Comparison of ENCODE assay signal across 19 cellular contexts in genomic region chr4:109408711-109409110, GRCh38. TPM values are rescaled to one million over a fixed set of nuclear protein-coding genes. Genes with fewer than 3 reads are reported as not detected.
DNase-seq lines count a peak whose midpoint lies in the region; ATAC-seq and TF ChIP-seq lines count a peak whose summit lies in the region.
"Had no signal": no experiment of that assay in that cellular context is flagged by ENCODE, and none has a peak within 500 bp of the region (broad histone marks: within the 10 kb centered on the region; RNA-seq: fewer than 3 reads in every experiment).

No MANE protein-coding gene starts in this region.

- no CpG with 5 or more reads among the region's 3 CpGs for WGBS in H9 (ENCODE audit: extremely low coverage, insufficient read length, low lambda C conversion rate)

- H3K14ac ChIP-seq in H9 (ENCODE audit: insufficient read depth, low read length) = no peak overlapping the region

- no peak overlapping the region for H4K8ac ChIP-seq in H9 (replicated peaks; ENCODE audit: insufficient read length, low read depth, low read length)

- no peak overlapping the region for H3K56ac ChIP-seq in H9 (ENCODE audit: insufficient read length, low read depth, low read length)

- TF ChIP-seq CTCF in A673 (conservative IDR thresholded peaks at IDR 0.05; ENCODE audit: low read depth, low read length) (no peak), H9 (conservative IDR thresholded peaks at IDR 0.05) (no peak), RWPE2 (IDR thresholded peaks at IDR 0.05; ENCODE audit: poor library complexity, severe bottlenecking) (no peak), lower lobe of right lung (IDR thresholded peaks at IDR 0.05) (no peak)

- H2BK15ac ChIP-seq in H9 (ENCODE audit: low read depth, low read length) = no peak overlapping the region

- intact Hi-C loops in A673 (cut with micrococcal nuclease; ENCODE audit: unreplicated experiment) (loop anchor here (5.0 kb wide), 1 partner anchor 576 kb away; no protein-coding TSS in a partner anchor), lower lobe of right lung (cut with DNase I) (no loop called here)

- no peak overlapping the region for H4K5ac ChIP-seq in H9 (ENCODE audit: insufficient read length, low read depth, low read length)

- H3K79me1 ChIP-seq in H9 (ENCODE audit: insufficient read depth, low read depth, low read length, poor library complexity, severe bottlenecking) = no peaks in the 10 kb centered on the region

- CTCF ChIA-PET in A673 (lab: Charles Lee) = interaction anchor here (1.1 kb wide), 1 partner anchor 396 kb away, joined by 3 read pairs; no protein-coding TSS in a partner anchor

- H3K4me2 ChIP-seq in H9 (ENCODE audit: insufficient read depth, insufficient read length, low read length) = no peak overlapping the region
- H3K4me2 ChIP-seq: BLaER1 treated with 17β-estradiol and CSF1 and Interleukin-3, amounts not matched to agents 10 nM and 100 nM had no signal

- H3K4me1 Mint-ChIP-seq in H9 = peaks cover 24 to 55% of the 10 kb centered on the region in 2 experiments

- H3K23me2 ChIP-seq in H9 (ENCODE audit: insufficient read length, low read depth, low read length, poor library complexity, severe bottlenecking) = no peaks in the 10 kb centered on the region

- H2BK5ac ChIP-seq in H9 (ENCODE audit: insufficient read length, low read length) = no peak overlapping the region

- H3T11ph ChIP-seq in H9 (ENCODE audit: low read length) = no peak overlapping the region

- no peaks in the 10 kb centered on the region for H3K9me3 ChIP-seq in A673 (ENCODE audit: low read depth, low read length, poor library complexity, severe bottlenecking)
- H3K9me3 ChIP-seq in H9 (ENCODE audit: control insufficient read depth, low read depth, low read length) = no peaks in the 10 kb centered on the region
- H3K9me3 ChIP-seq in RWPE2 (ENCODE audit: severe bottlenecking) = no peaks in the 10 kb centered on the region
- H3K9me3 ChIP-seq in lower lobe of right lung = no peaks in the 10 kb centered on the region
- H3K9me3 ChIP-seq: BLaER1 treated with 17β-estradiol and CSF1 and Interleukin-3, amounts not matched to agents 10 nM and 100 nM; SJCRH30 had no signal

- POLR2A ChIA-PET in A673 (lab: Charles Lee; ENCODE audit: low non-redundant PET) = no interaction called here

- peak overlapping the region; percentile 2 to 52 (median 41); a peak in 4 of 7 replicates for H3K27ac Mint-ChIP-seq in H9

- no peaks in the 10 kb centered on the region for H3K27me3 ChIP-seq in A673 (replicated peaks; ENCODE audit: insufficient read depth, low read depth, low read length, poor library complexity)
- H3K27me3 ChIP-seq in H9 (ENCODE audit: insufficient read depth, low read length) = no peaks in the 10 kb centered on the region
- no peaks in the 10 kb centered on the region for H3K27me3 ChIP-seq in RWPE2 (ENCODE audit: insufficient read depth, poor library complexity, severe bottlenecking)
- no peaks in the 10 kb centered on the region for H3K27me3 ChIP-seq in lower lobe of right lung (ENCODE audit: low read depth)
- H3K27me3 ChIP-seq: BLaER1 treated with 17β-estradiol and CSF1 and Interleukin-3, amounts not matched to agents 10 nM and 100 nM; SJCRH30 had no signal

- H3K27ac ChIP-seq in A673 (ENCODE audit: low read depth, low read length, poor library complexity, severe bottlenecking) (no peak overlapping the region), H9 (ENCODE audit: insufficient read length, low read depth, low read length) (no peak overlapping the region), RWPE2 (ENCODE audit: poor library complexity, severe bottlenecking) (no peak overlapping the region), lower lobe of right lung (no peak overlapping the region)
- H3K27ac ChIP-seq: BLaER1 treated with 17β-estradiol and CSF1 and Interleukin-3, amounts not matched to agents 10 nM and 100 nM; RWPE1; SJCRH30 had no signal

- H2BK12ac ChIP-seq in H9 (ENCODE audit: insufficient read length, low read depth, low read length) = no peak overlapping the region

- H2BK20ac ChIP-seq in H9 (ENCODE audit: low read depth, low read length, poor library complexity, severe bottlenecking) = no peak overlapping the region

- H3K36me3 Mint-ChIP-seq in H9 (ENCODE audit: insufficient read depth in 1 of 3, low read depth in 3 of 3) = no peaks in the 10 kb centered on the region

- H3K4me3 ChIP-seq in A673 (ENCODE audit: low read depth, low read length, poor library complexity, severe bottlenecking) = no peak overlapping the region
- H3K4me3 ChIP-seq in RWPE2 (ENCODE audit: severe bottlenecking) = no peak overlapping the region
- H3K4me3 ChIP-seq in lower lobe of right lung = no peak overlapping the region
- H3K4me3 ChIP-seq: BLaER1 treated with 17β-estradiol and CSF1 and Interleukin-3, amounts not matched to agents 10 nM and 100 nM; SJCRH30 had no signal

- H3K79me2 ChIP-seq in H9 (ENCODE audit: insufficient read depth, low read length) = no peaks in the 10 kb centered on the region

- H3K9me3 Mint-ChIP-seq in H9 = no peaks in the 10 kb centered on the region

- no peaks in the 10 kb centered on the region for H3K27me3 Mint-ChIP-seq in H9 (ENCODE audit: low read depth)

- no TSS peak for BruUV-seq in A673 (replicated peaks; lab: Mats Ljungman, UMichigan)

- no peak overlapping the region for H2BK120ac ChIP-seq in H9 (ENCODE audit: low read depth, low read length, poor library complexity, severe bottlenecking)

- no peak overlapping the region for H3K4ac ChIP-seq in H9 (ENCODE audit: low read depth, low read length)

- H3K18ac ChIP-seq in H9 (ENCODE audit: insufficient read length, low read depth, low read length) = no peak overlapping the region

- H4K91ac ChIP-seq in H9 (ENCODE audit: insufficient read length, low read depth, low read length) = no peak overlapping the region

- H3K4me3 Mint-ChIP-seq in H9 = no peak overlapping the region

- no peaks in the 10 kb centered on the region for H3K36me3 ChIP-seq in A673 (ENCODE audit: insufficient read depth, low read length, poor library complexity, severe bottlenecking)
- H3K36me3 ChIP-seq in RWPE2 (ENCODE audit: low read depth) = no peaks in the 10 kb centered on the region
- no peaks in the 10 kb centered on the region for H3K36me3 ChIP-seq in lower lobe of right lung
- H3K36me3 ChIP-seq: BLaER1 treated with 17β-estradiol and CSF1 and Interleukin-3, amounts not matched to agents 10 nM and 100 nM; SJCRH30 had no signal

- no peaks in the 10 kb centered on the region for H4K20me1 ChIP-seq in H9 (ENCODE audit: control insufficient read depth, insufficient read depth, insufficient read length)
- H4K20me1 ChIP-seq: BLaER1 treated with 17β-estradiol and CSF1 and Interleukin-3, amounts not matched to agents 10 nM and 100 nM had no signal

- H3K4me1 ChIP-seq in A673 (ENCODE audit: insufficient read depth, low read length, poor library complexity, severe bottlenecking) (peaks cover 21% of the 10 kb centered on the region), H9 (ENCODE audit: insufficient read depth, low read length) (peaks cover 9% of the 10 kb centered on the region), RWPE2 (ENCODE audit: insufficient read depth, poor library complexity, severe bottlenecking) (no peaks in the 10 kb centered on the region), lower lobe of right lung (no peaks in the 10 kb centered on the region)
- H3K4me1 ChIP-seq: SJCRH30 had no signal

- H3K23ac ChIP-seq in H9 (ENCODE audit: insufficient read length, low read depth, low read length) = no peak overlapping the region

- no peak overlapping the region for H3K9ac ChIP-seq in H9 (ENCODE audit: extremely low read depth, insufficient read length, low read length)
- H3K9ac ChIP-seq: BLaER1 treated with 17β-estradiol and CSF1 and Interleukin-3, amounts not matched to agents 10 nM and 100 nM had no signal

- H2AK5ac ChIP-seq in H9 (ENCODE audit: insufficient read length, low read length) = no peak overlapping the region

- H2AFZ ChIP-seq in H9 (ENCODE audit: low read length) = no peak overlapping the region

- ATAC-seq in RWPE2 (ENCODE audit: low read depth) (peak; percentile 43; the same call in 1 of the 3 replicates), HG03039 (IDR thresholded peaks at IDR 0.05; ENCODE audit: unreplicated experiment) (no peak), lower lobe of right lung (no peak), GM18858 (IDR thresholded peaks at IDR 0.05; ENCODE audit: unreplicated experiment) (no peak)
- ATAC-seq: HepG2 had no signal

- DNase-seq in A673 (ENCODE audit: low spot score) (peak; percentile 53), H9 (no peak), RWPE2 (ENCODE audit: low spot score) (no peak), islet precursor cell (peak; percentile 80), NCI-H526 (lab: John Stamatoyannopoulos, UW) (no peak), lower lobe of right lung (no peak)
- DNase-seq: DND-41, MM.1S, NCI-H1092 treated with DMSO at 0.1 percent for 48 hours, NCI-H1694, NCI-H2107, NCI-H2227 treated with DMSO at 0.1 percent for 48 hours, NCI-H526 treated with DMSO at 0.1 percent for 48 hours, SJCRH30 had no signal

RNA-seq across cellular contexts. Expression of gene SEC24B, which starts 24.9 kb away (rescaled TPM):
- total RNA-seq in A673 (2021) (39.3 and 39.6 TPM in 2 replicates), H9 (2021) (26.9 and 27.1 TPM in 2 replicates), lower lobe of right lung (35.0 TPM)

Comparison
In these comparisons a context has a peak if more than half of its experiments do, and no peak if none do; other contexts are left out.
1. DNase-seq: peak in A673 (single experiment) and islet precursor cell (single experiment); none in H9 (single experiment), RWPE2 (single experiment), NCI-H526 (0 of 2) and lower lobe of right lung (single experiment).